In genomic region chr16:81739503-81739902, GRCh38 we compare ENCODE assay signal across 24 cellular contexts. TPM values are rescaled to one million over a fixed set of nuclear protein-coding genes. Genes with fewer than 3 reads are reported as not detected.
DNase-seq lines count a peak whose midpoint lies in the region; ATAC-seq, FAIRE-seq and TF ChIP-seq lines count a peak whose summit lies in the region.
"Had no signal": no experiment of that assay in that cellular context is flagged by ENCODE, and none has a peak within 500 bp of the region (broad histone marks: within the 10 kb centered on the region; RNA-seq: fewer than 3 reads in every experiment).

No MANE protein-coding gene starts in this region.

- H3K4me3 Mint-ChIP-seq in IgD-negative memory B cell, result peak overlapping the region; percentile 71 to 99 (median 92)
- H3K4me3 Mint-ChIP-seq: activated naive CD8-positive, alpha-beta T cell; T-helper 17 cell had no signal

- H3K4me1 Mint-ChIP-seq in IgD-negative memory B cell, result peaks cover 24 to 33% (median 31%) of the 10 kb centered on the region in 3 donors

- no peak for TF ChIP-seq RAD21 in GM12878 (IDR thresholded peaks at IDR 0.05; ENCODE audit: insufficient read depth, low read depth, low read length)

- H3K27me3 ChIP-seq in GM12878 (replicated peaks in 1 of 2; ENCODE audit: control insufficient read depth in 2 of 2, insufficient read depth in 2 of 2, low read length in 1 of 2) (no peaks in the 10 kb centered on the region), spleen (replicated peaks in 1 of 7) (no peaks in the 10 kb centered on the region)
- H3K27me3 ChIP-seq: esophagus squamous epithelium, hepatocyte, upper lobe of left lung had no signal

- intact Hi-C loops in GM12878 (cut with micrococcal nuclease; ENCODE audit: unreplicated experiment) (loop anchor here (2.0 to 10.0 kb wide), 5 partner anchors 117 to 735 kb away; partner anchors contain the start of genes CENPN and CMC2), spleen (cut with DNase I; ENCODE audit: low total_unique reads) (loop anchor here (5.0 kb wide), 1 partner anchor 532 kb away; no protein-coding TSS in a partner anchor)

- no TSS peak for BruUV-seq in GM12878 (replicated peaks; lab: Mats Ljungman, UMichigan)

- POLR2A ChIA-PET in GM12878 (lab: Charles Lee), result interaction anchor here (0.6 to 2.0 kb wide), 9 partner anchors 9 to 134 kb away, joined by 3 to 7 read pairs (median 4); no protein-coding TSS in a partner anchor

- no peak for ATAC-seq in GM12878

- no peaks in the 10 kb centered on the region for H3K9me3 ChIP-seq in GM12878 (replicated peaks; ENCODE audit: control insufficient read depth, insufficient read depth, low read length)
- no peaks in the 10 kb centered on the region for H3K9me3 ChIP-seq in spleen
- H3K9me3 ChIP-seq: esophagus squamous epithelium, upper lobe of left lung had no signal

- H3K4me3 ChIP-seq in GM12878 (peak overlapping the region; percentile 64), spleen (peak overlapping the region in 5 of 8 donors; percentile 19 to 59 (median 29))
- H3K4me3 ChIP-seq: esophagus squamous epithelium, hepatocyte, SK-N-MC, upper lobe of left lung had no signal

- in situ Hi-C loops in GM12878 (cut with MboI), result loop anchor here (5.0 kb wide), 2 partner anchors 537 to 707 kb away; no protein-coding TSS in a partner anchor

- WGBS in GM12878 (ENCODE audit: insufficient coverage, insufficient replicate concordance, low lambda C conversion rate, missing lambda C conversion rate), result 15% methylated on average over 8 of the region's 8 CpGs
- 67 to 78% (median 73%) methylated on average over 7 to 8 of the region's 8 CpGs for WGBS in spleen, 5 donors

- peaks cover 2% of the 10 kb centered on the region for H3K36me3 Mint-ChIP-seq in IgD-negative memory B cell
- H3K36me3 Mint-ChIP-seq: activated naive CD8-positive, alpha-beta T cell had no signal

- no peak for FAIRE-seq in GM12878 (lab: Jason Lieb, UNC)

- peaks cover 29% of the 10 kb centered on the region for H3K4me1 ChIP-seq in GM12878 (ENCODE audit: control insufficient read depth, insufficient read depth, low read length)
- peaks cover 14 to 55% (median 39%) of the 10 kb centered on the region in 6 donors for H3K4me1 ChIP-seq in spleen

- no peaks in the 10 kb centered on the region for H3K36me3 ChIP-seq in GM12878 (ENCODE audit: control insufficient read depth in 2 of 2, insufficient read depth in 2 of 2, low read length in 1 of 2)
- H3K36me3 ChIP-seq in spleen, result no peaks in the 10 kb centered on the region
- H3K36me3 ChIP-seq: esophagus squamous epithelium, upper lobe of left lung had no signal

- peak overlapping the region; percentile 21; the same call in 1 of the 2 replicates for H2AFZ ChIP-seq in GM12878 (ENCODE audit: control insufficient read depth, low read depth, low read length)
- H2AFZ ChIP-seq: hepatocyte had no signal

- no peaks in the 10 kb centered on the region for H3K9me3 Mint-ChIP-seq in IgD-negative memory B cell

- peak overlapping the region; percentile 96 for H3K4me2 ChIP-seq in GM12878 (ENCODE audit: control insufficient read depth, insufficient read depth)
- H3K4me2 ChIP-seq: hepatocyte had no signal

- SMC1A ChIA-PET in GM12878 (lab: Charles Lee; ENCODE audit: uncharacterized antibody, unreplicated experiment), result interaction anchor here (0.7 to 5.1 kb wide), 28 partner anchors 9 to 534 kb away, joined by 3 to 48 read pairs (median 7); partner anchors contain the start of gene PLCG2

- RAD21 ChIA-PET in GM12878 (lab: Charles Lee; ENCODE audit: unreplicated experiment), result interaction anchor here (0.7 to 4.6 kb wide), 27 partner anchors 9 to 737 kb away, joined by 3 to 47 read pairs (median 5); partner anchors contain the start of gene PLCG2

- no peaks in the 10 kb centered on the region for H3K27me3 Mint-ChIP-seq in IgD-negative memory B cell

- H3K9ac ChIP-seq in GM12878 (ENCODE audit: control insufficient read depth, insufficient read depth, low read length), result peak overlapping the region; percentile 67; the same call in 1 of the 2 replicates

- peaks cover 7% of the 10 kb centered on the region for H3K79me2 ChIP-seq in GM12878 (ENCODE audit: control insufficient read depth, insufficient read depth, low read length)
- H3K79me2 ChIP-seq: hepatocyte had no signal

- DNase-seq in GF-D8 (lab: John Stamatoyannopoulos, UW) (peak; percentile 31), GM12878 (ENCODE audit: low read depth, low spot score) (no peak), spleen (peak; percentile 78), SKM-1 treated with dmso at 0.1 percent for 144 hours (lab: John Stamatoyannopoulos, UW; ENCODE audit: unreplicated experiment) (no peak), epidermal melanocyte (ENCODE audit: insufficient read length, low spot score) (no peak)
- DNase-seq in stimulated activated CD4-positive, alpha-beta T cell treated with anti-CD3 and anti-CD28 coated beads, Interleukin-12 subunit alpha, Interleukin-12 subunit beta, amount 100 ng/mL, for 4 hours, result no peak
- DNase-seq: activated CD4-positive, alpha-beta T cell treated with anti-CD3 and anti-CD28 coated beads for 4 hours; activated effector memory CD4-positive, alpha-beta T cell treated with Interleukin-2 at 50 U/mL for 16 hours; central memory CD4-positive, alpha-beta T cell; dermis blood vessel endothelial cell; DND-41; foreskin melanocyte; NCI-H1048; NCI-H187; NCI-H526 treated with DMSO at 0.1 percent for 48 hours; T-helper 17 cell had no signal

- TF ChIP-seq EP300 in GM12878 (IDR thresholded peaks at IDR 0.05; ENCODE audit: borderline replicate concordance in 1 of 2, control insufficient read depth in 1 of 2, low read depth in 2 of 2, low read length in 2 of 2), result no peak

- H3K27ac ChIP-seq in GM12878 (ENCODE audit: control insufficient read depth, insufficient read depth) (peak overlapping the region; percentile 78), spleen (peak overlapping the region; percentile 63 to 92 (median 82))
- H3K27ac ChIP-seq: C4-2B, hepatocyte, RWPE1, SK-N-MC had no signal

- TF ChIP-seq POLR2A in GM12878 (IDR thresholded peaks at IDR 0.05; ENCODE audit: low read depth, low read length), result no peak
- no peak for TF ChIP-seq POLR2A in spleen (IDR thresholded peaks at IDR 0.05)

- CTCF ChIA-PET in GM12878 (lab: Yijun Ruan, JAX), result interaction anchor here (0.8 to 7.3 kb wide), 22 partner anchors 8 to 703 kb away, joined by 3 to 73 read pairs (median 4); no protein-coding TSS in a partner anchor

- H4K20me1 ChIP-seq in GM12878 (ENCODE audit: control insufficient read depth, insufficient read depth), result no peaks in the 10 kb centered on the region

- peak overlapping the region; percentile 95 to 100 (median 96) for H3K27ac Mint-ChIP-seq in IgD-negative memory B cell
- H3K27ac Mint-ChIP-seq: activated naive CD8-positive, alpha-beta T cell; T-helper 17 cell had no signal

- TF ChIP-seq CTCF in GM12878 (IDR thresholded peaks at IDR 0.05 in 2 of 3, conservative IDR thresholded peaks at IDR 0.05 in 1 of 3; ENCODE audit: control insufficient read depth in 2 of 3, extremely low read depth in 1 of 3, insufficient read depth in 1 of 3, low read depth in 3 of 3, low read length in 3 of 3) (no peak), spleen (IDR thresholded peaks at IDR 0.05 in 8 of 11, conservative IDR thresholded peaks at IDR 0.05 in 3 of 11) (no peak)

TF ChIP-seq in GM12878, 131 proteins besides CTCF, POLR2A, EP300 and RAD21 (continues in another document):
- no peak for TF ChIP-seq ZBTB4 (CRISPR knock-in tag; IDR thresholded peaks at IDR 0.05)
- no peak for TF ChIP-seq NR2C2 (IDR thresholded peaks at IDR 0.05; ENCODE audit: borderline replicate concordance, control insufficient read depth, insufficient read length, low read depth)
- TF ChIP-seq PAX5 (IDR thresholded peaks at IDR 0.05; ENCODE audit: borderline replicate concordance, low read depth, low read length), result no peak
- TF ChIP-seq SIN3A (IDR thresholded peaks at IDR 0.05; ENCODE audit: low read depth, low read length), result no peak

RNA-seq across cellular contexts. Expression of gene PLCG2, which starts 39.6 kb away (rescaled TPM):
- 123 TPM for polyA plus RNA-seq in IgD-negative memory B cell
- 718 and 719 TPM in 2 replicates for total RNA-seq in GM12878 (2013; cell fraction: nucleolus; rRNA removed)
- 131 and 138 TPM in 2 replicates for total RNA-seq in GM12878 (2014; rRNA removed)
- total RNA-seq in GM12878 (2014; rRNA removed; fragmentation: Illumina TruSeq; extraction: Trizol), result 137 and 139 TPM in 2 replicates
- 243 and 256 TPM in 2 replicates for total RNA-seq in GM12878 (2021)
- polyA plus RNA-seq in GM12878 (2011; ENCODE audit: low read depth), result 62.1 TPM
- 245 and 253 TPM in 2 replicates for polyA plus RNA-seq in GM12878 (2011; rRNA removed)
- polyA plus RNA-seq in GM12878 (2011; cell fraction: cytosol; rRNA removed), result 204 and 222 TPM in 2 replicates
- polyA plus RNA-seq in GM12878 (2011; cell fraction: nucleus; rRNA removed), result 783 and 874 TPM in 2 replicates
- 112 and 157 TPM in 2 replicates for polyA plus RNA-seq in GM12878 (2012)
- 151 and 159 TPM in 2 replicates for polyA plus RNA-seq in GM12878 (2014; fragmentation: Illumina TruSeq; extraction: Trizol)
- 10 to 100 TPM; 47.6 to 53.9 TPM for polyA plus RNA-seq in GM12878 (2014; fragmentation: Nextera tagmentation; extraction: Ambion mirVana)
- 148 and 152 TPM in 2 replicates for polyA plus RNA-seq in GM12878 (2014; rRNA removed)
- polyA plus RNA-seq in GM12878 (2016; fragmentation: Nextera tagmentation; extraction: Ambion mirVana), result 100 to 1,000 TPM; 156 to 168 TPM
- 502 and 650 TPM in 2 replicates for polyA minus RNA-seq in GM12878 (2011; rRNA and poly(A)+ RNA removed)
- polyA minus RNA-seq in GM12878 (2011; cell fraction: cytosol; rRNA and poly(A)+ RNA removed), result 202 and 205 TPM in 2 replicates
- 448 and 681 TPM in 2 replicates for polyA minus RNA-seq in GM12878 (2011; cell fraction: nucleus; rRNA and poly(A)+ RNA removed)
- total RNA-seq in spleen, result 100 to 1,000 TPM; 111 to 277 (median 161) TPM
- 10 to 100 TPM; 57.1 to 83.2 (median 61.9) TPM for polyA plus RNA-seq in spleen

Comparison
In these comparisons a context has a peak if more than half of its experiments do, and no peak if none do; other contexts are left out.
1. DNase-seq: peak in GF-D8 (single experiment) and spleen (single experiment); none in GM12878 (single experiment), SKM-1 treated with dmso at 0.1 percent for 144 hours (single experiment), epidermal melanocyte (single experiment) and stimulated activated CD4-positive, alpha-beta T cell treated with anti-CD3 and anti-CD28 coated beads, Interleukin-12 subunit alpha, Interleukin-12 subunit beta, amount 100 ng/mL, for 4 hours (single experiment).